Comparison of ENCODE assay signal across 17 cellular contexts in genomic region chr6:110083875-110084585, GRCh38.
"Had no signal": no experiment of that assay in that cellular context is flagged by ENCODE, and none has a peak within 500 bp of the region (broad histone marks: within the 10 kb centered on the region; RNA-seq: fewer than 3 reads in every experiment).

No MANE protein-coding gene starts in this region.

- H3K27me3 ChIP-seq: hepatocyte, left lung, ovary, right atrium auricular region had no signal

- FAIRE-seq: keratinocyte had no signal

- H3K27ac ChIP-seq: coronary artery, hepatocyte, left lung, lower lobe of right lung, ovary, right atrium auricular region had no signal

- DNase-seq: effector CD4-positive, alpha-beta T cell; endodermal cell; foreskin melanocyte; head of caudate nucleus; left lung; lower lobe of right lung; naive thymus-derived CD8-positive, alpha-beta T cell; nucleus accumbens; ovary; stimulated activated CD4-positive, alpha-beta T cell treated with anti-CD3 and anti-CD28 coated beads, Interleukin-2, amount 100 ng/mL, for 48 hours; stimulated activated naive CD4-positive, alpha-beta T cell treated with Interleukin-2 at 50 U/mL for 16 hours; trophoblast cell had no signal

- H3K4me1 ChIP-seq: left lung, lower lobe of right lung, right atrium auricular region had no signal

- ATAC-seq: left lung; lower lobe of right lung; naive thymus-derived CD8-positive, alpha-beta T cell had no signal

- H3K4me3 ChIP-seq: coronary artery, hepatocyte, left lung, lower lobe of right lung, ovary, right atrium auricular region, smooth muscle cell had no signal

- H3K9me3 ChIP-seq: left lung, lower lobe of right lung, ovary, right atrium auricular region had no signal

- H3K4me2 ChIP-seq: hepatocyte, smooth muscle cell had no signal

- H3K36me3 ChIP-seq: left lung, lower lobe of right lung, ovary, right atrium auricular region had no signal
